ENCODE assay signal across 18 cellular contexts in the genomic region with DNA sequence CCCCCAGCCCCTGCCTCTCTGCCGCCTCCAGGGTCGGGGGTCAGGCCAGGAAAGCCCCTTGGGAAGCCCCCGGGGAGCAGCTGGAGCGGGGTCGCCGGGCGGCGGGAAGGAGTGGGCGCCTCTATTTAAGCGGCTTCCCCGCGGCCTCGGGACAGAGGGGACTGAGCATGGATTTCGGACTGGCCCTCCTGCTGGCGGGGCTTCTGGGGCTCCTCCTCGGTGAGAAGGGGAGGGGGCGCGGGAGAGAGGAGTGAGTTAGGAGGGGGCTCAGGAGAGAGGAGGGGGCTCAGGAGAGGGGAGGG. TPM values are rescaled to one million over a fixed set of nuclear protein-coding genes. Genes with fewer than 3 reads are reported as not detected.
A peak's percentile ranks its signal among the peaks of the same experiment; 100 is the strongest.
DNase-seq lines count a peak whose midpoint lies in the region; ATAC-seq, FAIRE-seq and TF ChIP-seq lines count a peak whose summit lies in the region.
"Had no signal": no experiment of that assay in that cellular context is flagged by ENCODE, and none has a peak within 500 bp of the region (broad histone marks: within the 10 kb centered on the region; RNA-seq: fewer than 3 reads in every experiment).

A gene (plus strand): TSS at position 154 of the 302 bp plus-strand sequence. CDS start 14 bp downstream, at position 168.

- H3K27me3 ChIP-seq in H9 (ENCODE audit: insufficient read depth, low read length) = peaks cover 14% of the 10 kb centered on the region; the same call in 1 of the 2 replicates
- H3K27me3 ChIP-seq in K562 (ENCODE audit: control insufficient read depth in 2 of 2, insufficient read depth in 2 of 2, low read length in 2 of 2) = no peaks in the 10 kb centered on the region
- peaks cover 16% of the 10 kb centered on the region for H3K27me3 ChIP-seq in CD8-positive, alpha-beta memory T cell (ENCODE audit: insufficient read depth, low read length, poor library complexity, severe bottlenecking)

- WGBS in H9 (ENCODE audit: extremely low coverage, insufficient read length, low lambda C conversion rate) = no CpG with 5 or more reads among the region's 18 CpGs
- 64% methylated on average over 9 of the region's 18 CpGs for WGBS in K562 (ENCODE audit: insufficient coverage, low coverage, missing lambda C conversion rate)

- H3K27ac Mint-ChIP-seq in H9 = no peak within 1 kb of the TSS; a peak in 1 of 7 replicates
- H3K27ac Mint-ChIP-seq in CD8-positive, alpha-beta memory T cell = no peak within 1 kb of the TSS
- H3K27ac Mint-ChIP-seq: activated CD8-positive, alpha-beta memory T cell treated with anti-CD3 and anti-CD28 coated beads, Interleukin-2, amount 10 ng/mL, durations not matched to agents 7 days and 5 days; activated naive CD8-positive, alpha-beta T cell treated with anti-CD3 and anti-CD28 coated beads, Interleukin-2, amount 10 ng/mL, durations not matched to agents 7 days and 5 days had no signal

- TF ChIP-seq EP300 in K562 (IDR thresholded peaks at IDR 0.05; ENCODE audit: low read length) = no peak

- H3K9me3 ChIP-seq in H9 (ENCODE audit: control insufficient read depth, low read depth, low read length) (no peaks in the 10 kb centered on the region), K562 (replicated peaks; ENCODE audit: control insufficient read depth, insufficient read depth, low read depth, low read length) (no peaks in the 10 kb centered on the region), iPS-18c (ENCODE audit: control insufficient read depth, insufficient read depth, low read length) (no peaks in the 10 kb centered on the region)
- no peaks in the 10 kb centered on the region for H3K9me3 ChIP-seq in CD8-positive, alpha-beta memory T cell (ENCODE audit: low read length)
- H3K9me3 ChIP-seq: body of pancreas, heart right ventricle, sigmoid colon had no signal

- H3K4me3 ChIP-seq in K562 (no peak within 1 kb of the TSS), iPS-18c (ENCODE audit: insufficient read depth, low read depth, low read length) (peak within 1 kb of the TSS; percentile 53; the same call in 1 of the 2 replicates)
- no peak within 1 kb of the TSS for H3K4me3 ChIP-seq in CD8-positive, alpha-beta memory T cell (ENCODE audit: low read length)
- H3K4me3 ChIP-seq: body of pancreas had no signal

- no peak within 1 kb of the TSS for H2BK20ac ChIP-seq in H9 (ENCODE audit: low read depth, low read length, poor library complexity, severe bottlenecking)

- H3K27ac ChIP-seq in H9 (ENCODE audit: insufficient read length, low read depth, low read length) (no peak within 1 kb of the TSS), K562 (ENCODE audit: extremely low read depth, low read depth, low read length) (no peak within 1 kb of the TSS)
- no peak within 1 kb of the TSS for H3K27ac ChIP-seq in CD8-positive, alpha-beta memory T cell (ENCODE audit: low read depth, low read length)
- H3K27ac ChIP-seq: body of pancreas, heart right ventricle, sigmoid colon had no signal

- peak within 1 kb of the TSS; percentile 48 for H3K4me2 ChIP-seq in H9 (ENCODE audit: insufficient read depth, insufficient read length, low read length)
- H3K4me2 ChIP-seq in K562 (ENCODE audit: insufficient read depth, low read length) = peak within 1 kb of the TSS; percentile 12; the same call in 1 of the 2 replicates

- no peak within 1 kb of the TSS for H2BK12ac ChIP-seq in H9 (ENCODE audit: insufficient read length, low read depth, low read length)

- TF ChIP-seq RAD21 in K562 (CRISPR knock-in tag; conservative IDR thresholded peaks at IDR 0.05 in 1 of 2, IDR thresholded peaks at IDR 0.05 in 1 of 2) = no peak

- H2BK5ac ChIP-seq in H9 (ENCODE audit: insufficient read length, low read length) = no peak within 1 kb of the TSS

- H3K36me3 ChIP-seq in K562 (ENCODE audit: control insufficient read depth, insufficient read depth, low read length) = no peaks in the 10 kb centered on the region
- H3K36me3 ChIP-seq in CD8-positive, alpha-beta memory T cell (ENCODE audit: insufficient read depth, low read length) = no peaks in the 10 kb centered on the region
- H3K36me3 ChIP-seq: heart right ventricle, sigmoid colon had no signal

- H3K56ac ChIP-seq in H9 (ENCODE audit: insufficient read length, low read depth, low read length) = no peak within 1 kb of the TSS

- H2AFZ ChIP-seq in H9 (ENCODE audit: low read length) = no peak within 1 kb of the TSS
- H2AFZ ChIP-seq in K562 (ENCODE audit: low read depth, low read length) = 0 out of 2 replicates have a peak within 1 kb of the TSS, but pooled peaks have one; percentile 38

- H3K4me1 Mint-ChIP-seq in H9 = peaks cover 0 to 15% of the 10 kb centered on the region in 2 experiments; a peak in 2 of 4 replicates
- H3K4me1 Mint-ChIP-seq in CD8-positive, alpha-beta memory T cell = peaks cover 0 to 22% (median 3%) of the 10 kb centered on the region in 3 donors

- H3K23me2 ChIP-seq in H9 (ENCODE audit: insufficient read length, low read depth, low read length, poor library complexity, severe bottlenecking) = peaks cover 9% of the 10 kb centered on the region

- in situ Hi-C loops in K562 (cut with MboI) = no loop called here

- peaks cover 8 to 10% of the 10 kb centered on the region in 2 experiments; a peak in 4 of 5 replicates for H3K9me3 Mint-ChIP-seq in H9
- H3K9me3 Mint-ChIP-seq in CD8-positive, alpha-beta memory T cell = no peaks in the 10 kb centered on the region
- H3K9me3 Mint-ChIP-seq: activated naive CD8-positive, alpha-beta T cell treated with anti-CD3 and anti-CD28 coated beads, Interleukin-2, amount 10 ng/mL, durations not matched to agents 7 days and 5 days had no signal

- H3K4ac ChIP-seq in H9 (ENCODE audit: low read depth, low read length) = no peak within 1 kb of the TSS

- POLR2A ChIA-PET in K562 (lab: Yijun Ruan, JAX) = no interaction called here
- POLR2A ChIA-PET in CD8-positive, alpha-beta memory T cell (lab: Charles Lee) = no interaction called here

- no peak for ATAC-seq in K562
- no peak for ATAC-seq in sciatic nerve
- ATAC-seq in HG02970 (IDR thresholded peaks at IDR 0.05; ENCODE audit: low FRiP score, unreplicated experiment) = no peak

- BruUV-seq in K562 (replicated peaks; lab: Mats Ljungman, UMichigan) = no TSS peak

- H3K23ac ChIP-seq in H9 (ENCODE audit: insufficient read length, low read depth, low read length) = no peak within 1 kb of the TSS

- no peak for TF ChIP-seq POLR2A in K562 (conservative IDR thresholded peaks at IDR 0.05)

- DNase-seq in H9 (peak; percentile 35), K562 (ENCODE audit: extremely low read depth in 1 of 4, low spot score in 3 of 4) (no peak), sciatic nerve (ENCODE audit: low spot score) (peak; percentile 56), GM03348 (ENCODE audit: low spot score) (no peak)
- DNase-seq in CD8-positive, alpha-beta memory T cell = no peak
- DNase-seq: activated CD4-positive, alpha-beta T cell treated with anti-CD3 and anti-CD28 coated beads for 4 hours; body of pancreas; MV-4-11; NCI-H187 treated with DMSO at 0.1 percent for 48 hours; NCI-H2227 treated with DMSO at 0.1 percent for 48 hours; Right ventricle myocardium superior; sigmoid colon had no signal

- H3K14ac ChIP-seq in H9 (ENCODE audit: insufficient read depth, low read length) = no peak within 1 kb of the TSS; the same call in 1 of the 2 replicates

- TF ChIP-seq CTCF in H9 (conservative IDR thresholded peaks at IDR 0.05) (no peak), K562 (IDR thresholded peaks at IDR 0.05 in 2 of 3, conservative IDR thresholded peaks at IDR 0.05 in 1 of 3; ENCODE audit: insufficient read depth in 2 of 3, low read depth in 1 of 3, low read length in 3 of 3) (no peak)

- H3K4me1 ChIP-seq in H9 (ENCODE audit: insufficient read depth, low read length) = no peaks in the 10 kb centered on the region
- peaks cover 0 to 57% of the 10 kb centered on the region in 2 experiments; a peak in 3 of 5 replicates for H3K4me1 ChIP-seq in K562 (replicated peaks in 1 of 2; ENCODE audit: control insufficient read depth in 2 of 2, insufficient read depth in 2 of 2, low read length in 2 of 2)
- H3K4me1 ChIP-seq in CD8-positive, alpha-beta memory T cell (ENCODE audit: insufficient read depth, low read length) = no peaks in the 10 kb centered on the region

- H4K91ac ChIP-seq in H9 (ENCODE audit: insufficient read length, low read depth, low read length) = no peak within 1 kb of the TSS

- H3K18ac ChIP-seq in H9 (ENCODE audit: insufficient read length, low read depth, low read length) = no peak within 1 kb of the TSS

- H2BK15ac ChIP-seq in H9 (ENCODE audit: low read depth, low read length) = no peak within 1 kb of the TSS

- H3K79me1 ChIP-seq in H9 (ENCODE audit: insufficient read depth, low read depth, low read length, poor library complexity, severe bottlenecking) = no peaks in the 10 kb centered on the region

- no peak within 1 kb of the TSS for H4K5ac ChIP-seq in H9 (ENCODE audit: insufficient read length, low read depth, low read length)

- CTCF ChIA-PET in K562 (lab: Yijun Ruan, JAX; ENCODE audit: low intra/inter-chr PET ratio) = no interaction called here
- CTCF ChIA-PET in CD8-positive, alpha-beta memory T cell (lab: Charles Lee) = interaction anchor here (1.5 kb wide), 1 partner anchor 15 kb away, joined by 5 read pairs; no protein-coding TSS in a partner anchor

- H4K20me1 ChIP-seq in H9 (ENCODE audit: control insufficient read depth, insufficient read depth, insufficient read length) (no peaks in the 10 kb centered on the region), K562 (replicated peaks; ENCODE audit: control insufficient read depth, insufficient read depth, low read length) (no peaks in the 10 kb centered on the region)

- H3K9ac ChIP-seq in H9 (ENCODE audit: extremely low read depth, insufficient read length, low read length) (no peak within 1 kb of the TSS), K562 (ENCODE audit: insufficient read depth in 1 of 2, low read depth in 2 of 2, low read length in 2 of 2) (no peak within 1 kb of the TSS)

- H3K27me3 Mint-ChIP-seq in H9 (ENCODE audit: low read depth) = peaks cover 52% of the 10 kb centered on the region
- H3K27me3 Mint-ChIP-seq in CD8-positive, alpha-beta memory T cell = peaks cover 13 to 14% of the 10 kb centered on the region in 2 donors

- no peaks in the 10 kb centered on the region for H3K9me1 ChIP-seq in K562 (ENCODE audit: control insufficient read depth, insufficient read depth, low read length)

- peaks cover 0 to 2% (median 0%) of the 10 kb centered on the region in 3 experiments; a peak in 2 of 7 replicates for H3K36me3 Mint-ChIP-seq in H9 (ENCODE audit: insufficient read depth in 1 of 3, low read depth in 3 of 3)
- no peaks in the 10 kb centered on the region for H3K36me3 Mint-ChIP-seq in CD8-positive, alpha-beta memory T cell

- H4K8ac ChIP-seq in H9 (replicated peaks; ENCODE audit: insufficient read length, low read depth, low read length) = no peak within 1 kb of the TSS

- H3K4me3 Mint-ChIP-seq in H9 = peak within 1 kb of the TSS; percentile 37 to 81
- no peak within 1 kb of the TSS for H3K4me3 Mint-ChIP-seq in CD8-positive, alpha-beta memory T cell
- H3K4me3 Mint-ChIP-seq: activated CD8-positive, alpha-beta memory T cell treated with anti-CD3 and anti-CD28 coated beads, Interleukin-2, amount 10 ng/mL, durations not matched to agents 7 days and 5 days; activated naive CD8-positive, alpha-beta T cell treated with anti-CD3 and anti-CD28 coated beads, Interleukin-2, amount 10 ng/mL, durations not matched to agents 7 days and 5 days had no signal

- intact Hi-C loops in K562 (cut with micrococcal nuclease) = no loop called here
- intact Hi-C loops in sciatic nerve (cut with DNase I) = no loop called here

- no peak within 1 kb of the TSS for H3T11ph ChIP-seq in H9 (ENCODE audit: low read length)

- H2BK120ac ChIP-seq in H9 (ENCODE audit: low read depth, low read length, poor library complexity, severe bottlenecking) = no peak within 1 kb of the TSS

- FAIRE-seq in K562 (lab: Jason Lieb, UNC) = no peak
- FAIRE-seq: colon had no signal

- H2AK5ac ChIP-seq in H9 (ENCODE audit: insufficient read length, low read length) = no peak within 1 kb of the TSS

- H3K79me2 ChIP-seq in H9 (ENCODE audit: insufficient read depth, low read length) (no peaks in the 10 kb centered on the region), K562 (ENCODE audit: control insufficient read depth, insufficient read depth, low read length) (no peaks in the 10 kb centered on the region)

RNA-seq across cellular contexts. Expression of the gene that starts here (rescaled TPM):
- total RNA-seq in H9 (2021) (0.72 and 1.2 TPM in 2 replicates), K562 (2014; rRNA removed) (0.09 and 0.20 TPM in 2 replicates), K562 (2014; rRNA removed; fragmentation: Illumina TruSeq; extraction: Trizol) (not detected in 2 replicates), K562 (2015; rRNA removed; fragmentation: Illumina TruSeq; extraction: Trizol) (not detected in 2 replicates), K562 (2021) (0.09 TPM in 1 of 2 replicates, not detected in the other), sciatic nerve (1.1 TPM)
- not detected in 2 replicates for total RNA-seq in K562 (2011; cell fraction: chromatin; rRNA removed; ENCODE audit: low replicate concordance)
- 0.79 and 1.0 TPM in 2 replicates for total RNA-seq in K562 (2011; cell fraction: nucleolus; rRNA removed)
- not detected in 2 replicates for total RNA-seq in K562 (2011; cell fraction: nucleoplasm; rRNA removed)
- polyA plus RNA-seq in K562 (2011; rRNA removed) (0.05 TPM in 1 of 2 replicates, not detected in the other), K562 (2014; fragmentation: Illumina TruSeq; extraction: Trizol) (not detected in 2 replicates), K562 (2014; fragmentation: Nextera tagmentation; extraction: Ambion mirVana) (not detected), K562 (2014; rRNA removed) (0.12 and 0.36 TPM in 2 replicates)
- 0.12 TPM in 1 of 2 replicates, not detected in the other for polyA plus RNA-seq in K562 (2011; cell fraction: cytosol; rRNA removed)
- polyA plus RNA-seq in K562 (2011; cell fraction: nucleus; rRNA removed) = 0.18 and 0.40 TPM in 2 replicates
- 0.27 and 0.82 TPM in 2 replicates for polyA plus RNA-seq in K562 (2012)
- polyA minus RNA-seq in K562 (2011; rRNA and poly(A)+ RNA removed) = not detected in 2 replicates
- not detected in 2 replicates for polyA minus RNA-seq in K562 (2011; cell fraction: cytosol; rRNA and poly(A)+ RNA removed)
- polyA minus RNA-seq in K562 (2011; cell fraction: nucleus; rRNA and poly(A)+ RNA removed) = 0.22 TPM in 1 of 2 replicates, not detected in the other
- under 1 TPM; 0.33 to 0.44 TPM for total RNA-seq in CD8-positive, alpha-beta memory T cell
- polyA plus RNA-seq in CD8-positive, alpha-beta memory T cell = 0.12 TPM

Comparison
In these comparisons a context has a peak if more than half of its experiments do, and no peak if none do; other contexts are left out.
1. DNase-seq: peak in H9 (single experiment) and sciatic nerve (single experiment); none in K562 (0 of 4), CD8-positive, alpha-beta memory T cell (0 of 5) and GM03348 (single experiment).
2. H3K4me3 Mint-ChIP-seq: peak in H9 (2 of 2); none in CD8-positive, alpha-beta memory T cell (0 of 7).